8 cellular contexts compared by ENCODE assay signal in genomic region chr16:74813109-74813641, GRCh38. TPM values are rescaled to one million over a fixed set of nuclear protein-coding genes. Genes with fewer than 3 reads are reported as not detected.
DNase-seq lines count a peak whose midpoint lies in the region; ATAC-seq and TF ChIP-seq lines count a peak whose summit lies in the region.

No MANE protein-coding gene starts in this region.

- TF ChIP-seq CTCF in choroid plexus epithelial cell (conservative IDR thresholded peaks at IDR 0.05; ENCODE audit: low read depth, low read length), result peak; percentile 89

- H3K4me3 ChIP-seq in choroid plexus epithelial cell (ENCODE audit: low read depth, low read length), result no peak overlapping the region

- DNase-seq in AG20443 (ENCODE audit: low spot score) (peak; percentile 93), NCI-H460 (ENCODE audit: extremely low read depth, low read depth) (peak; percentile 74), choroid plexus epithelial cell (ENCODE audit: low read depth) (peak; percentile 70), left lobe of liver (ENCODE audit: low spot score) (peak; percentile 78)
- DNase-seq in activated CD4-positive, alpha-beta T cell treated with anti-CD3 and anti-CD28 coated beads for 48 hours, result peak; percentile 85
- peak; percentile 77 for DNase-seq in stimulated activated CD4-positive, alpha-beta T cell treated with anti-CD3 and anti-CD28 coated beads, Interleukin-4, amount 100 ng/mL, for 1 hour

- ATAC-seq in GM18909 (IDR thresholded peaks at IDR 0.05; ENCODE audit: poor library complexity, unreplicated experiment), result peak; percentile 97
- ATAC-seq in HG03108 (IDR thresholded peaks at IDR 0.05; ENCODE audit: unreplicated experiment), result peak; percentile 97
- peak; percentile 100 for ATAC-seq in left lobe of liver

RNA-seq across cellular contexts. Expression of gene FA2H, which starts 38.6 kb away (rescaled TPM):
- total RNA-seq in NCI-H460 (2014; rRNA removed; shearing (Covaris generic)), result 0.45 and 0.98 TPM in 2 replicates
- polyA plus RNA-seq in NCI-H460 (2014; cell fraction: nucleus; rRNA removed), result 0.12 and 1.2 TPM in 2 replicates
- not detected for total RNA-seq in left lobe of liver
